Comparison of ENCODE assay signal across 1 cellular context in genomic region chr13:43573787-43574562, GRCh38.
TF ChIP-seq lines count a peak whose summit lies in the region.

No MANE protein-coding gene starts in this region.

TF ChIP-seq in SK-N-SH treated with all-trans-retinoic acid at 6 μM for 48 hours, 23 proteins besides CTCF, POLR2A, EP300 and RAD21 (continued from another document):
- TF ChIP-seq TSHZ2 (CRISPR knock-in tag; IDR thresholded peaks at IDR 0.05) (no peak), PATZ1 (CRISPR knock-in tag; IDR thresholded peaks at IDR 0.05; ENCODE audit: borderline replicate concordance) (no peak), RARB (CRISPR knock-in tag; IDR thresholded peaks at IDR 0.05) (no peak)
